Comparison of ENCODE assay signal across 20 cellular contexts in genomic region chr2:25445464-25445863, GRCh38.
DNase-seq lines count a peak whose midpoint lies in the region; ATAC-seq and TF ChIP-seq lines count a peak whose summit lies in the region.
"Had no signal": no experiment of that assay in that cellular context is flagged by ENCODE, and none has a peak within 500 bp of the region (broad histone marks: within the 10 kb centered on the region; RNA-seq: fewer than 3 reads in every experiment).

No MANE protein-coding gene starts in this region.

- intact Hi-C loops in ascending aorta (cut with DNase I) = no loop called here

- no peak for TF ChIP-seq CTCF in HEK293 (tag by site-specific recombination; IDR thresholded peaks at IDR 0.05)
- TF ChIP-seq CTCF in endodermal cell (conservative IDR thresholded peaks at IDR 0.05) = no peak
- no peak for TF ChIP-seq CTCF in ascending aorta (IDR thresholded peaks at IDR 0.05)
- no peak for TF ChIP-seq CTCF in GM13976 (IDR thresholded peaks at IDR 0.05; ENCODE audit: borderline replicate concordance, control extremely low read depth, extremely low read depth, insufficient read depth, missing control alignments)

- H3K4me1 Mint-ChIP-seq in endodermal cell (peaks cover 6% of the 10 kb centered on the region), memory B cell (peaks cover 23% of the 10 kb centered on the region)

- H3K36me3 Mint-ChIP-seq in endodermal cell (ENCODE audit: low read depth) (peaks cover 16% of the 10 kb centered on the region), memory B cell (peaks cover 7% of the 10 kb centered on the region)

- peak; percentile 67 for DNase-seq in ELF-1 (ENCODE audit: low read depth, low spot score)
- DNase-seq in endodermal cell = peak; percentile 54
- DNase-seq in memory B cell (ENCODE audit: low spot score in 2 of 2) = no peak
- DNase-seq in SIG-M5 (lab: John Stamatoyannopoulos, UW) = no peak
- no peak for DNase-seq in ascending aorta (ENCODE audit: low spot score in 2 of 2)
- DNase-seq in GM13976 (ENCODE audit: low spot score) = no peak
- DNase-seq: CD8-positive, alpha-beta T cell; DMS79; HCEC 1CT; NCI-H1417 treated with DMSO at 0.1 percent for 48 hours; NCI-H1930; NCI-H2171 treated with DMSO at 0.1 percent for 48 hours; NCI-H446 treated with DMSO at 0.1 percent for 48 hours; PC-3 had no signal

- WGBS in endodermal cell (ENCODE audit: insufficient coverage in 1 of 2, insufficient read length in 1 of 2), 2 experiments = 81 to 90% methylated on average over 6 to 8 of the region's 8 CpGs

- no peak overlapping the region for H3K27ac ChIP-seq in HEK293 (ENCODE audit: extremely low read depth, low read depth, low read length)
- H3K27ac ChIP-seq in endodermal cell (ENCODE audit: low read depth, low read length) = no peak overlapping the region
- no peak overlapping the region for H3K27ac ChIP-seq in ascending aorta
- H3K27ac ChIP-seq: BLaER1, HL-60, SJSA1 had no signal

- in situ Hi-C loops in GM13976 (cut with MboI; ENCODE audit: low sequenced_read_pairs, unreplicated experiment) = no loop called here

- H3K9me3 ChIP-seq in HEK293 (ENCODE audit: control insufficient read depth, insufficient read depth, low read depth, low read length) (no peaks in the 10 kb centered on the region), endodermal cell (ENCODE audit: control insufficient read depth, low read length) (no peaks in the 10 kb centered on the region), ascending aorta (no peaks in the 10 kb centered on the region)
- H3K9me3 ChIP-seq: BLaER1, SJSA1 had no signal

- CTCF ChIA-PET in HEK293 (lab: Yijun Ruan, JAX) = interaction anchor here (0.6 to 1.0 kb wide), 3 partner anchors 9 to 83 kb away, joined by 3 to 4 read pairs (median 3); no protein-coding TSS in a partner anchor

- H3K4me3 ChIP-seq in HEK293 (ENCODE audit: low read depth, low read length) = no peak overlapping the region
- no peak overlapping the region for H3K4me3 ChIP-seq in endodermal cell (ENCODE audit: low read length)
- no peak overlapping the region for H3K4me3 ChIP-seq in ascending aorta
- H3K4me3 ChIP-seq: BLaER1, K562, SJSA1 had no signal

- H3K9me3 Mint-ChIP-seq in endodermal cell (no peaks in the 10 kb centered on the region), memory B cell (no peaks in the 10 kb centered on the region)
- H3K9me3 Mint-ChIP-seq: CD8-positive, alpha-beta T cell had no signal

- no peaks in the 10 kb centered on the region for H3K4me1 ChIP-seq in HEK293 (ENCODE audit: control insufficient read depth, insufficient read depth, low read length)
- peaks cover 5% of the 10 kb centered on the region for H3K4me1 ChIP-seq in endodermal cell (ENCODE audit: control insufficient read depth, insufficient read depth, low read length)
- H3K4me1 ChIP-seq in ascending aorta = no peaks in the 10 kb centered on the region
- H3K4me1 ChIP-seq: SJSA1 had no signal

- ATAC-seq in memory B cell (ENCODE audit: low read depth) (no peak), HG03432 (IDR thresholded peaks at IDR 0.05; ENCODE audit: unreplicated experiment) (no peak)
- ATAC-seq: CD8-positive, alpha-beta T cell; K562; PC-3 had no signal

- H3K27ac Mint-ChIP-seq in endodermal cell (no peak overlapping the region), memory B cell (peak overlapping the region; percentile 35)
- H3K27ac Mint-ChIP-seq: CD8-positive, alpha-beta T cell had no signal

- no peaks in the 10 kb centered on the region for H3K27me3 Mint-ChIP-seq in endodermal cell (ENCODE audit: insufficient read depth)
- no peaks in the 10 kb centered on the region for H3K27me3 Mint-ChIP-seq in memory B cell

- POLR2A ChIA-PET in HEK293 (lab: Yijun Ruan, JAX) = no interaction called here

- no peak overlapping the region for H3K4me3 Mint-ChIP-seq in endodermal cell
- H3K4me3 Mint-ChIP-seq in memory B cell = no peak overlapping the region
- H3K4me3 Mint-ChIP-seq: CD8-positive, alpha-beta T cell had no signal

- H3K27me3 ChIP-seq in endodermal cell (ENCODE audit: control insufficient read depth, insufficient read depth, low read length, poor library complexity, severe bottlenecking) (no peaks in the 10 kb centered on the region), ascending aorta (no peaks in the 10 kb centered on the region)
- H3K27me3 ChIP-seq: BLaER1, SJSA1 had no signal

- H3K36me3 ChIP-seq in HEK293 (ENCODE audit: control insufficient read depth in 2 of 2, insufficient read depth in 1 of 2, low read length in 2 of 2) = 0 out of 3 replicates have a peak, but pooled peaks cover 0 to 3% of the 10 kb centered on the region in 2 experiments
- H3K36me3 ChIP-seq in endodermal cell (ENCODE audit: control insufficient read depth, insufficient read depth, low read length) = peaks cover 10% of the 10 kb centered on the region
- H3K36me3 ChIP-seq in ascending aorta = no peaks in the 10 kb centered on the region
- H3K36me3 ChIP-seq: SJSA1 had no signal

- H3K9ac ChIP-seq in endodermal cell (ENCODE audit: extremely low read depth, low read length, poor library complexity, severe bottlenecking) = no peak overlapping the region
- H3K9ac ChIP-seq: BLaER1 had no signal

TF ChIP-seq in HEK293, 187 proteins besides CTCF, POLR2A, EP300 and RAD21:
- no peak for TF ChIP-seq PRDM1 (tag by site-specific recombination; IDR thresholded peaks at IDR 0.05)
- TF ChIP-seq ZNF623 (tag by site-specific recombination; IDR thresholded peaks at IDR 0.05) = peak; percentile 36
TF ChIP-seq in HEK293: peak in this region for 1.

Comparison
In these comparisons a context has a peak if more than half of its experiments do, and no peak if none do; other contexts are left out.
1. DNase-seq: peak in ELF-1 (single experiment) and endodermal cell (single experiment); none in memory B cell (0 of 2), SIG-M5 (single experiment), ascending aorta (0 of 2) and GM13976 (single experiment).